Comparison of ENCODE assay signal across 9 cellular contexts in the genomic region with DNA sequence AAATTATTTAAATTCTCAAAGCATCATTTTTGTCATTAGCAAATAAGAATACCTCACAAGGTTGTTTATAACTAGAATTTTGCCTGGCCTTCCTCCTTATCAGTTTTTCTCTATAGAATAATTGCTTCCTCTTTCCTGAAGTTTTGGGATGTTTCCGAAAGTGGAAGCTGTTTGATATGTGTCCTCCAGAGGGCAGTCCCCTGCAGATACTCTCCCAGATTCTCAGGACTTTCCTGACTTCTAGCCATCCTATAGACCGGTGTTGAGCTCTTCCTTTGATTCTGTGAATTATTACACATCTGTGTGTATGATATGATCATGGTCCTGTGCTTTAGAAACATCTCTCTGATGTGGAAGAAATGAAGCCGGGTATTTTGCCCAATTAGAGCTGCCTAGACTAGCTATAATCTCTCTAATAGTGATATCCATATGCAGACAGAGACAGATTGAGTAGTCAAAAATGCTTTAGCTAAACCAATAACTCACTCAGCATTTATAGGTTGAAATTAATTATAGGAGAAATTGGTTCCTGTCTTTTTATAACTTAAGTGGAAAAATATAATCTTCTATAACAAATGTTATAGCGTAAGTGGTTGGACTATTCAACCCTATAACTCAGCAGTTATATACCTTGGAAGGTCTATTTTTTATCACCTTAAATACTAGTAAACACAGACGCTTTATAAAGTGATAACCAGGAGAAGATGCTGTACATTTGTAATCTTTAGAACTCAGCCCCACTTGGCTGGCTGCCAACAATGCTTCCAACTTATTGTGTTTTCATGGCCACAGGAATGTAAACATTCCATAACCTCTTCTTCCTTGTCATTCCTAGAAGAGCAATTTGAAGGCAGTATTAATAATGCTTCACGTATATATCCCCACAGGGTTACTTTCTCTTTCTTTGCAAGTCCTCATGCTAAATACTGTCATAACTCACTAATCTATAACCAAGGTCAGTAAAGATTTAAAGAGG.
DNase-seq lines count a peak whose midpoint lies in the region; ATAC-seq, FAIRE-seq and TF ChIP-seq lines count a peak whose summit lies in the region.
"Had no signal": no experiment of that assay in that cellular context is flagged by ENCODE, and none has a peak within 500 bp of the region (broad histone marks: within the 10 kb centered on the region; RNA-seq: fewer than 3 reads in every experiment).

No MANE protein-coding gene starts in this region.

- peak; percentile 68 for TF ChIP-seq CTCF in RWPE2 (IDR thresholded peaks at IDR 0.05; ENCODE audit: poor library complexity, severe bottlenecking)
- peak; percentile 66 for TF ChIP-seq CTCF in fibroblast of villous mesenchyme (IDR thresholded peaks at IDR 0.05; ENCODE audit: insufficient read depth, low read depth, low read length)
- TF ChIP-seq CTCF in omental fat pad (IDR thresholded peaks at IDR 0.05), result no peak

- H3K4me1 ChIP-seq in RWPE2 (ENCODE audit: insufficient read depth, poor library complexity, severe bottlenecking), result peaks cover 8% of the 10 kb centered on the region

- ATAC-seq in RWPE2 (ENCODE audit: low read depth), result peak; percentile 69
- no peak for ATAC-seq in omental fat pad (ENCODE audit: low FRiP score)

- no peak for FAIRE-seq in urothelium cell line (lab: Jason Lieb, UNC)

- no peak overlapping the region for H3K4me3 ChIP-seq in RWPE2 (ENCODE audit: severe bottlenecking)
- no peak overlapping the region for H3K4me3 ChIP-seq in fibroblast of villous mesenchyme (ENCODE audit: low read depth, low read length)

- DNase-seq in SIG-M5 treated with dmso at 0.1 percent for 504 hours (lab: John Stamatoyannopoulos, UW; ENCODE audit: unreplicated experiment) (peak; percentile 77), SIG-M5 (lab: John Stamatoyannopoulos, UW) (no peak), RWPE2 (ENCODE audit: low spot score) (peak; percentile 43), fibroblast of villous mesenchyme (ENCODE audit: low read depth) (peak; percentile 40), urothelium cell line (ENCODE audit: low spot score) (peak; percentile 18), midbrain (lab: John Stamatoyannopoulos, UW) (no peak), omental fat pad (ENCODE audit: low spot score) (no peak), NCI-H2029 (lab: John Stamatoyannopoulos, UW) (no peak)
- DNase-seq: activated B cell treated with CpG ODN at 0.5 μM for 24 hours had no signal

- H3K27me3 ChIP-seq in RWPE2 (ENCODE audit: insufficient read depth, poor library complexity, severe bottlenecking), result no peaks in the 10 kb centered on the region

- no peaks in the 10 kb centered on the region for H3K36me3 ChIP-seq in RWPE2 (ENCODE audit: low read depth)

- no peaks in the 10 kb centered on the region for H3K9me3 ChIP-seq in RWPE2 (ENCODE audit: severe bottlenecking)

- no peak overlapping the region for H3K27ac ChIP-seq in RWPE2 (ENCODE audit: poor library complexity, severe bottlenecking)

Comparison
In these comparisons a context has a peak if more than half of its experiments do, and no peak if none do; other contexts are left out.
1. DNase-seq: peak in SIG-M5 treated with dmso at 0.1 percent for 504 hours (single experiment), RWPE2 (single experiment), fibroblast of villous mesenchyme (single experiment) and urothelium cell line (single experiment); none in SIG-M5 (single experiment), midbrain (single experiment), omental fat pad (single experiment) and NCI-H2029 (single experiment).
2. CTCF ChIP-seq: peak in RWPE2 (single experiment) and fibroblast of villous mesenchyme (single experiment); none in omental fat pad (0 of 3).